ENCODE assay signal across 8 cellular contexts in genomic region chr15:90869601-90870353, GRCh38. TPM values are rescaled to one million over a fixed set of nuclear protein-coding genes. Genes with fewer than 3 reads are reported as not detected.
DNase-seq lines count a peak whose midpoint lies in the region; ATAC-seq and TF ChIP-seq lines count a peak whose summit lies in the region.

No MANE protein-coding gene starts in this region.

- BruUV-seq in OCI-LY7 (replicated peaks; lab: Mats Ljungman, UMichigan): no TSS peak

- H3K9me2 ChIP-seq in OCI-LY7 (ENCODE audit: insufficient read depth, low read length): no peaks in the 10 kb centered on the region

- POLR2A ChIA-PET in OCI-LY7 (lab: Charles Lee): interaction anchor here (0.6 to 1.0 kb wide), 5 partner anchors 14 to 65 kb away, joined by 3 read pairs; partner anchors contain the start of gene UNC45A

- CTCF ChIA-PET in OCI-LY7 (lab: Charles Lee; ENCODE audit: unreplicated experiment): no interaction called here

- 51 to 60% (median 55%) methylated on average over 6 to 9 of the region's 9 CpGs for WGBS in adrenal gland, 4 donors

- H3K4me3 ChIP-seq in OCI-LY7 (ENCODE audit: low read depth, low read length, poor library complexity, severe bottlenecking): no peak overlapping the region
- peak overlapping the region in 1 of 4 donors; percentile 97 for H3K4me3 ChIP-seq in adrenal gland
- no peak overlapping the region for H3K4me3 ChIP-seq in rectal smooth muscle tissue (ENCODE audit: low read length)

- no peak for TF ChIP-seq CTCF in OCI-LY7 (conservative IDR thresholded peaks at IDR 0.05; ENCODE audit: low read length)
- no peak for TF ChIP-seq CTCF in adrenal gland (IDR thresholded peaks at IDR 0.05)

- peak in 1 of 2 donors; percentile 20 for TF ChIP-seq POLR2A in adrenal gland (IDR thresholded peaks at IDR 0.05)

- no peaks in the 10 kb centered on the region for H3K79me2 ChIP-seq in OCI-LY7 (ENCODE audit: insufficient read depth, low read depth, low read length)

- H3K36me3 ChIP-seq in OCI-LY7 (ENCODE audit: insufficient read depth, low read length) (no peaks in the 10 kb centered on the region), adrenal gland (replicated peaks in 1 of 2) (no peaks in the 10 kb centered on the region), rectal smooth muscle tissue (ENCODE audit: control insufficient read depth, insufficient read depth, low read length) (no peaks in the 10 kb centered on the region)

- no peaks in the 10 kb centered on the region; the same call in 1 of the 2 replicates for H4K20me1 ChIP-seq in OCI-LY7 (ENCODE audit: insufficient read depth, low read length)

- ATAC-seq in left ventricle myocardium superior: peak; percentile 79
- ATAC-seq in HG02840 (IDR thresholded peaks at IDR 0.05; ENCODE audit: low FRiP score, unreplicated experiment): no peak
- no peak for ATAC-seq in HG02970 (IDR thresholded peaks at IDR 0.05; ENCODE audit: low FRiP score, unreplicated experiment)

- peak overlapping the region; percentile 90 for H3K4me2 ChIP-seq in OCI-LY7 (ENCODE audit: low read length)

- peak; percentile 33 for DNase-seq in NCI-H2029 treated with DMSO at 0.1 percent for 48 hours (lab: John Stamatoyannopoulos, UW)
- DNase-seq in NCI-H2029 (lab: John Stamatoyannopoulos, UW): no peak
- peak; percentile 40 for DNase-seq in OCI-LY7 (ENCODE audit: low spot score)
- DNase-seq in adrenal gland: peak; percentile 50 to 86 (median 72)
- peak; percentile 85 for DNase-seq in left ventricle myocardium superior

- peak overlapping the region; percentile 24; the same call in 1 of the 2 replicates for H2AFZ ChIP-seq in OCI-LY7 (ENCODE audit: low read length)

- H3K9me3 ChIP-seq in OCI-LY7 (ENCODE audit: low read length) (no peaks in the 10 kb centered on the region), adrenal gland (replicated peaks in 1 of 3) (no peaks in the 10 kb centered on the region)

- H3K27ac ChIP-seq in OCI-LY7 (ENCODE audit: low read depth, low read length, poor library complexity, severe bottlenecking): no peak overlapping the region
- H3K27ac ChIP-seq in adrenal gland: peak overlapping the region in 4 of 5 donors; percentile 38 to 89 (median 64)
- H3K27ac ChIP-seq in rectal smooth muscle tissue (ENCODE audit: low read depth, low read length): peak overlapping the region; percentile 7

- H3K9ac ChIP-seq in rectal smooth muscle tissue (ENCODE audit: low read length): no peak overlapping the region

- H3K27me3 ChIP-seq in adrenal gland (no peaks in the 10 kb centered on the region), rectal smooth muscle tissue (ENCODE audit: control insufficient read depth, insufficient read depth, low read length) (no peaks in the 10 kb centered on the region)

- intact Hi-C loops in OCI-LY7 (cut with micrococcal nuclease; ENCODE audit: unreplicated experiment): loop anchor here (2.0 to 5.0 kb wide), 2 partner anchors 65 to 82 kb away; partner anchors contain the start of gene UNC45A
- intact Hi-C loops in adrenal gland (cut with DNase I): no loop called here
- intact Hi-C loops in left ventricle myocardium superior (cut with micrococcal nuclease): no loop called here

- H3K4me1 ChIP-seq in OCI-LY7 (ENCODE audit: insufficient read depth, low read length, poor library complexity, severe bottlenecking) (peaks cover 36% of the 10 kb centered on the region), adrenal gland (replicated peaks in 1 of 2) (peaks cover 26 to 47% of the 10 kb centered on the region in 2 donors), rectal smooth muscle tissue (ENCODE audit: control insufficient read depth, insufficient read depth, low read length) (peaks cover 11% of the 10 kb centered on the region)

RNA-seq across cellular contexts. Expression of gene FURIN, which starts 1.4 kb away (rescaled TPM):
- 2.1 and 4.9 TPM in 2 replicates for total RNA-seq in OCI-LY7 (2014; rRNA removed; shearing (Covaris generic))
- total RNA-seq in OCI-LY7 (2022) (7.4 and 10.3 TPM in 2 replicates), adrenal gland (100 to 1,000 TPM in 1 of 8 donors, 10 to 100 TPM in 7; 38.7 to 119 (median 50.0) TPM), left ventricle myocardium superior (49.9 TPM)
- 10 to 100 TPM; 11.5 to 29.3 (median 24.7) TPM for polyA plus RNA-seq in adrenal gland

RNA-seq across cellular contexts. Expression of gene FES, which starts 14.5 kb away (rescaled TPM):
- total RNA-seq in OCI-LY7 (2014; rRNA removed; shearing (Covaris generic)): 3.3 and 4.7 TPM in 2 replicates
- total RNA-seq in OCI-LY7 (2022) (3.0 and 3.2 TPM in 2 replicates), adrenal gland (10 to 100 TPM; 15.3 to 82.3 (median 27.7) TPM), left ventricle myocardium superior (15.4 TPM)
- 10 to 100 TPM in 2 of 3 donors, 1 to 10 TPM in 1; 2.3 to 32.9 (median 19.5) TPM for polyA plus RNA-seq in adrenal gland

RNA-seq across cellular contexts. Expression of gene MAN2A2, which starts 33.3 kb away (rescaled TPM):
- total RNA-seq in OCI-LY7 (2014; rRNA removed; shearing (Covaris generic)): 6.6 and 12.2 TPM in 2 replicates
- total RNA-seq in OCI-LY7 (2022): 11.6 and 17.4 TPM in 2 replicates
- total RNA-seq in adrenal gland: 10 to 100 TPM; 52.3 to 94.6 (median 68.5) TPM
- polyA plus RNA-seq in adrenal gland: 10 to 100 TPM; 26.5 to 83.3 (median 46.2) TPM
- total RNA-seq in left ventricle myocardium superior: 146 TPM
